27 cellular contexts compared by ENCODE assay signal in the genomic region with DNA sequence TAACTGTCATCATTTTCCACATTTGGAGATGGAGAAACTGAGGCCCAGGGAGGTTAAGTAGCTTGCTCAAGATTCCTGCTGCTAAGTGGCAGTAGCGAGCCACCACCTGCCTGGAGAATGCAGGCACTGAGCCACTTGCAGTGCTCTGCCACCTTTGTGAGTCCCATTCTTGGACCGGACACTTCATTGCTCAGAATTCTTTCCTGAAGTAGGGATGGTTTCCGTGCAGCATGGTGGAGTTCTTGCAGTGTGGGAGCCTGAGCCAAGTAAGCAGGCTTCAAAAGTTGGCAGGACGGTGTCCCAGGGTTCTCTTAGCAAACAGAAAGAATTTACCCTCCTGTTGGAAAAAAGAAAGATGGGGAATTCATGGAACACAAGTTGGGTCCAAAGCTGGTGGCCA.
"Had no signal": no experiment of that assay in that cellular context is flagged by ENCODE, and none has a peak within 500 bp of the region (broad histone marks: within the 10 kb centered on the region; RNA-seq: fewer than 3 reads in every experiment).

No MANE protein-coding gene starts in this region.

- H3K27ac ChIP-seq: left lung, lower lobe of right lung, ovary, prostate gland, skin epidermis, stomach, testis, tibial artery, upper lobe of right lung had no signal

- H3K27me3 ChIP-seq: left lung, ovary, stomach, testis, tibial artery, upper lobe of right lung had no signal

- H3K4me1 ChIP-seq: left lung, lower lobe of right lung, prostate gland, stomach, testis, tibial artery, upper lobe of right lung had no signal

- ATAC-seq: left colon; left lung; lower lobe of right lung; mucosa of descending colon; naive thymus-derived CD4-positive, alpha-beta T cell; natural killer cell treated with Interleukin-12 subunit alpha and Interleukin-12 subunit beta and Interleukin-15 and Interleukin-18, amount 100 ng/mL, for 72 hours; right cardiac atrium; sciatic nerve; stimulated activated naive B cell treated with anti-CD40 and anti-IgM and Interleukin-4, amounts not matched to agents 10 μg/mL and 1 μg/mL and 100 μg/mL, for 72 hours; stimulated activated naive CD8-positive, alpha-beta T cell treated with anti-CD3 and anti-CD28 coated beads, Interleukin-15, Interleukin-2, amounts not matched to agents 100 U/mL and 50 U/mL, for 24 hours; upper lobe of right lung had no signal

- H3K9me3 ChIP-seq: left lung, lower lobe of right lung, mucosa of descending colon, ovary, prostate gland, stomach, testis, tibial artery, upper lobe of right lung had no signal

- H3K36me3 ChIP-seq: left lung, lower lobe of right lung, ovary, prostate gland, stomach, tibial artery, upper lobe of right lung had no signal

- DNase-seq: immature natural killer cell; kidney; left colon; left lung; lower lobe of right lung; mesendoderm; mucosa of descending colon; naive thymus-derived CD4-positive, alpha-beta T cell; ovary; posterior cingulate gyrus; retina; right cardiac atrium; stimulated activated CD4-positive, alpha-beta T cell treated with anti-CD3 and anti-CD28 coated beads, Interleukin-12 subunit alpha, Interleukin-12 subunit beta, amount 100 ng/mL, for 4 hours; stimulated activated CD4-positive, alpha-beta T cell treated with anti-CD3 and anti-CD28 coated beads, Interleukin-15, amount 100 ng/mL, for 24 hours; stimulated activated CD4-positive, alpha-beta T cell treated with anti-CD3 and anti-CD28 coated beads, Interleukin-2, amount 100 ng/mL, for 24 hours; stimulated activated CD4-positive, alpha-beta T cell treated with anti-CD3 and anti-CD28 coated beads, Interleukin-4, amount 100 ng/mL, for 1 hour; stimulated activated naive B cell treated with anti-CD40 and anti-IgM and Interleukin-4, amounts not matched to agents 10 μg/mL and 1 μg/mL and 100 μg/mL, for 72 hours; stimulated activated naive CD8-positive, alpha-beta T cell treated with anti-CD3 and anti-CD28 coated beads, Interleukin-15, Interleukin-2, amounts not matched to agents 100 U/mL and 50 U/mL, for 24 hours; stomach; testis; tibial artery; trophoblast cell; upper lobe of right lung had no signal

- H3K4me3 ChIP-seq: left lung, lower lobe of right lung, mucosa of descending colon, ovary, prostate gland, skin epidermis, stomach, testis, tibial artery, upper lobe of right lung had no signal
